Comparison of ENCODE assay signal across 32 cellular contexts in genomic region chr5:167064199-167064811, GRCh38.
DNase-seq lines count a peak whose midpoint lies in the region; ATAC-seq and TF ChIP-seq lines count a peak whose summit lies in the region.
"Had no signal": no experiment of that assay in that cellular context is flagged by ENCODE, and none has a peak within 500 bp of the region (broad histone marks: within the 10 kb centered on the region; RNA-seq: fewer than 3 reads in every experiment).

No MANE protein-coding gene starts in this region.

- H3K27ac ChIP-seq in A673 (ENCODE audit: low read depth, low read length, poor library complexity, severe bottlenecking) = peak overlapping the region; percentile 57
- peak overlapping the region; percentile 64 for H3K27ac ChIP-seq in HUES48 (ENCODE audit: low read depth, low read length)
- H3K27ac ChIP-seq in SK-N-MC = peak overlapping the region; percentile 82
- H3K27ac ChIP-seq: ascending aorta, hepatocyte, left lung, RWPE1, stomach, tibial artery had no signal

- no TSS peak for BruUV-seq in A673 (replicated peaks; lab: Mats Ljungman, UMichigan)

- H3K9me3 ChIP-seq in A673 (ENCODE audit: low read depth, low read length, poor library complexity, severe bottlenecking) (no peaks in the 10 kb centered on the region), HUES48 (ENCODE audit: control insufficient read depth, insufficient read depth, low read length) (no peaks in the 10 kb centered on the region), SK-N-MC (ENCODE audit: low read depth, low read length) (no peaks in the 10 kb centered on the region)
- H3K9me3 ChIP-seq: ascending aorta, left lung, SK-N-SH, stomach, tibial artery had no signal

- H3K36me3 ChIP-seq in A673 (ENCODE audit: insufficient read depth, low read length, poor library complexity, severe bottlenecking) (no peaks in the 10 kb centered on the region), HUES48 (ENCODE audit: control insufficient read depth, insufficient read depth, low read length) (no peaks in the 10 kb centered on the region), SK-N-MC (ENCODE audit: insufficient read depth, low read length) (no peaks in the 10 kb centered on the region)
- H3K36me3 ChIP-seq: ascending aorta, left lung, stomach, tibial artery had no signal

- no peak for ATAC-seq in HG03521 (IDR thresholded peaks at IDR 0.05; ENCODE audit: unreplicated experiment)
- ATAC-seq in HG03457 (IDR thresholded peaks at IDR 0.05; ENCODE audit: unreplicated experiment) = no peak
- ATAC-seq: CD8-positive, alpha-beta T cell; HepG2; left lung had no signal

- H3K9ac ChIP-seq in HUES48 (ENCODE audit: low read depth, low read length) (no peak overlapping the region), SK-N-MC (ENCODE audit: insufficient read length) (peak overlapping the region; percentile 46)
- H3K9ac ChIP-seq: SK-N-SH had no signal

- H3K4me1 ChIP-seq in A673 (ENCODE audit: insufficient read depth, low read length, poor library complexity, severe bottlenecking) (peaks cover 26% of the 10 kb centered on the region), HUES48 (ENCODE audit: control insufficient read depth, insufficient read depth, low read length) (peaks cover 14% of the 10 kb centered on the region)
- H3K4me1 ChIP-seq: ascending aorta, left lung, tibial artery had no signal

- POLR2A ChIA-PET in A673 (lab: Charles Lee; ENCODE audit: low non-redundant PET) = no interaction called here

- CTCF ChIA-PET in A673 (lab: Charles Lee) = no interaction called here

- H3K27me3 ChIP-seq in A673 (replicated peaks; ENCODE audit: insufficient read depth, low read depth, low read length, poor library complexity) = no peaks in the 10 kb centered on the region
- H3K27me3 ChIP-seq in HUES48 (ENCODE audit: control insufficient read depth, insufficient read depth, low read length) = no peaks in the 10 kb centered on the region
- H3K27me3 ChIP-seq: ascending aorta, hepatocyte, left lung, stomach, tibial artery had no signal

- TF ChIP-seq CTCF in A673 (conservative IDR thresholded peaks at IDR 0.05; ENCODE audit: low read depth, low read length) = no peak

- DNase-seq in A673 (ENCODE audit: low spot score) = peak; percentile 88
- DNase-seq in SK-N-MC (ENCODE audit: low read depth, low spot score) = peak; percentile 64
- DNase-seq in iris pigment epithelial cell (ENCODE audit: low read depth) = peak; percentile 1
- no peak for DNase-seq in pons (ENCODE audit: low spot score)
- DNase-seq in MV-4-11 (lab: John Stamatoyannopoulos, UW) = no peak
- DNase-seq: activated CD4-positive, alpha-beta T cell treated with anti-CD3 and anti-CD28 coated beads for 4 hours; activated CD8-positive, alpha-beta memory T cell treated with anti-CD3 and anti-CD28 coated beads for 24 hours; activated effector memory CD4-positive, alpha-beta T cell treated with anti-CD3 and anti-CD28 coated beads, Interleukin-2, amount 50 U/mL, for 16 hours; activated naive CD8-positive, alpha-beta T cell treated with anti-CD3 and anti-CD28 coated beads, Interleukin-2, amount 10 ng/mL, durations not matched to agents 7 days and 5 days; AML-193; caudate nucleus; CD8-positive, alpha-beta T cell; GF-D8; immature natural killer cell; Kasumi-1; left lung; mesenchymal stem cell; NCI-H1694; NCI-H2171 treated with DMSO at 0.1 percent for 48 hours; NCI-H774; stimulated activated CD4-positive, alpha-beta T cell treated with anti-CD3 and anti-CD28 coated beads, Interleukin-1b, Interleukin-23, amount 100 ng/mL, for 48 hours; stomach; tibial artery had no signal

- peak overlapping the region; percentile 16 for H3K4me3 ChIP-seq in A673 (ENCODE audit: low read depth, low read length, poor library complexity, severe bottlenecking)
- H3K4me3 ChIP-seq in HUES48 (ENCODE audit: low read depth, low read length) = no peak overlapping the region
- H3K4me3 ChIP-seq in SK-N-MC = peak overlapping the region; percentile 71
- H3K4me3 ChIP-seq: ascending aorta, hepatocyte, left lung, smooth muscle cell, stomach, tibial artery had no signal

- intact Hi-C loops in A673 (cut with micrococcal nuclease; ENCODE audit: unreplicated experiment) = loop anchor here (10.0 kb wide), 1 partner anchor 150 kb away; no protein-coding TSS in a partner anchor

Comparison
In these comparisons a context has a peak if more than half of its experiments do, and no peak if none do; other contexts are left out.
1. DNase-seq: peak in A673 (single experiment), SK-N-MC (single experiment) and iris pigment epithelial cell (single experiment); none in pons (single experiment) and MV-4-11 (single experiment).
2. Peak in every context shown above with its lines, with median percentiles within 50 percentile points of each other: H3K27ac ChIP-seq.